In genomic region chr1:16354619-16355018, GRCh38 we compare ENCODE assay signal across 26 cellular contexts.
"Had no signal": no experiment of that assay in that cellular context is flagged by ENCODE, and none has a peak within 500 bp of the region (broad histone marks: within the 10 kb centered on the region; RNA-seq: fewer than 3 reads in every experiment).

No MANE protein-coding gene starts in this region.

- H3K9me3 Mint-ChIP-seq: activated naive CD8-positive, alpha-beta T cell treated with anti-CD3 and anti-CD28 coated beads, Interleukin-2, amount 10 ng/mL, durations not matched to agents 7 days and 5 days; activated T-cell treated with anti-CD3 and anti-CD28 coated beads, Interleukin-2, amount 50 U/mL, for 24 hours; activated T-helper 17 cell treated with anti-CD3 and anti-CD28 coated beads, Interleukin-2, amount 50 U/mL, for 72 hours; endodermal cell; naive B cell; stimulated activated naive CD8-positive, alpha-beta T cell treated with anti-CD3 and anti-CD28 coated beads, Interleukin-15, amount 100 ng/mL, for 72 hours had no signal

- H3K36me3 Mint-ChIP-seq: naive B cell had no signal

- H3K27ac Mint-ChIP-seq: activated naive CD8-positive, alpha-beta T cell treated with anti-CD3 and anti-CD28 coated beads, Interleukin-2, amount 10 ng/mL, durations not matched to agents 7 days and 5 days; activated T-cell treated with anti-CD3 and anti-CD28 coated beads, Interleukin-2, amount 50 U/mL, for 24 hours; activated T-helper 17 cell treated with anti-CD3 and anti-CD28 coated beads, Interleukin-2, amount 50 U/mL, for 72 hours; endodermal cell had no signal

- H3K9me3 ChIP-seq: heart left ventricle, lower lobe of right lung, neutrophil, ovary, psoas muscle, right atrium auricular region, SK-N-SH, suprapubic skin had no signal

- H3K9ac ChIP-seq: SK-N-SH had no signal

- H3K4me2 ChIP-seq: SK-N-SH had no signal

- H3K36me3 ChIP-seq: neutrophil, ovary, right atrium auricular region, suprapubic skin, WERI-Rb-1 had no signal

- H3K27me3 Mint-ChIP-seq: activated naive CD8-positive, alpha-beta T cell treated with anti-CD3 and anti-CD28 coated beads, Interleukin-2, amount 10 ng/mL, durations not matched to agents 7 days and 5 days; activated T-cell treated with anti-CD3 and anti-CD28 coated beads, Interleukin-2, amount 50 U/mL, for 24 hours; activated T-helper 17 cell treated with anti-CD3 and anti-CD28 coated beads, Interleukin-2, amount 50 U/mL, for 72 hours; naive B cell; stimulated activated naive CD8-positive, alpha-beta T cell treated with anti-CD3 and anti-CD28 coated beads, Interleukin-15, amount 100 ng/mL, for 72 hours had no signal

- H3K4me3 ChIP-seq: heart left ventricle, lower lobe of right lung, ovary, psoas muscle, right atrium auricular region, suprapubic skin had no signal

- H3K27ac ChIP-seq: heart left ventricle, lower lobe of right lung, neutrophil, ovary, psoas muscle, right atrium auricular region, suprapubic skin, WERI-Rb-1 had no signal

- H3K27me3 ChIP-seq: heart left ventricle, neutrophil, ovary, right atrium auricular region, suprapubic skin had no signal

- ATAC-seq: activated T-helper 17 cell treated with anti-CD3 and anti-CD28 coated beads, Interleukin-2, amount 50 U/mL, for 72 hours; heart left ventricle; left lobe of liver; lower lobe of right lung; psoas muscle; stimulated activated naive CD8-positive, alpha-beta T cell treated with anti-CD3 and anti-CD28 coated beads, Interleukin-15, amount 100 ng/mL, for 72 hours had no signal

- H3K4me3 Mint-ChIP-seq: activated naive CD8-positive, alpha-beta T cell treated with anti-CD3 and anti-CD28 coated beads, Interleukin-2, amount 10 ng/mL, durations not matched to agents 7 days and 5 days; activated T-cell treated with anti-CD3 and anti-CD28 coated beads, Interleukin-2, amount 50 U/mL, for 24 hours; activated T-helper 17 cell treated with anti-CD3 and anti-CD28 coated beads, Interleukin-2, amount 50 U/mL, for 72 hours; endodermal cell; stimulated activated naive CD8-positive, alpha-beta T cell treated with anti-CD3 and anti-CD28 coated beads, Interleukin-15, amount 100 ng/mL, for 72 hours had no signal

- DNase-seq: activated CD4-positive, alpha-beta T cell treated with anti-CD3 and anti-CD28 coated beads, Interleukin-2, amount 50 U/mL, for 1 hour; activated CD4-positive, CD25-positive, alpha-beta regulatory T cell treated with anti-CD3 and anti-CD28 coated beads, Interleukin-2, amount 50 U/mL, for 72 hours; activated CD8-positive, alpha-beta memory T cell treated with anti-CD3 and anti-CD28 coated beads, Interleukin-2, amount 50 U/mL, for 4 hours; activated naive CD4-positive, alpha-beta T cell; activated naive CD8-positive, alpha-beta T cell treated with anti-CD3 and anti-CD28 coated beads, Interleukin-2, amount 10 ng/mL, durations not matched to agents 7 days and 5 days; activated T-cell treated with anti-CD3 and anti-CD28 coated beads, Interleukin-2, amount 50 U/mL, for 24 hours; amniotic stem cell; cerebellar nuclear complex; cortex of kidney; endodermal cell; heart left ventricle; lower lobe of right lung; mesendoderm; naive B cell; psoas muscle; SK-N-SH; stimulated activated CD4-positive, alpha-beta T cell treated with anti-CD3 and anti-CD28 coated beads, Interleukin-1b, Interleukin-23, amount 100 ng/mL, for 48 hours; stimulated activated naive CD8-positive, alpha-beta T cell treated with anti-CD3 and anti-CD28 coated beads, Interleukin-15, amount 100 ng/mL, for 72 hours; trophoblast cell; WERI-Rb-1 had no signal
